24 cellular contexts compared by ENCODE assay signal in the genomic region with DNA sequence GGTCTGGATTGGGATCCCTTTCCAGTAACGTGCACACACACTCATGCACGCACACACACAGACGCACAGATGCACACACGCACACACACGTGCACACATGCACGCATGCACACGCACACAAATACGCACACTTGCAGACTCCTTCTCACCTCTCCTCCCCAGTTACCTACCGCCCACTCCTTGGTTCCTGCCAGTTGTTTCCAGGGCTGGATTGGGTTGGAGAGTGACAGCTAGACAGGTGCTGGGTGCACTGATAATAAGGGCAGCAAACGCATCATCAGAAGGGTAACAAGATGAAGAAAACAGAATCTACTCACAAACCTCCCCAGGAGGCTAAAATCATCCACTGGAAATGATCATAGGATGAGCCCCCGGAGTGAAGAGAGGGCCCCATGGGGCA.
"Had no signal": no experiment of that assay in that cellular context is flagged by ENCODE, and none has a peak within 500 bp of the region (broad histone marks: within the 10 kb centered on the region; RNA-seq: fewer than 3 reads in every experiment).

No MANE protein-coding gene starts in this region.

- H3K27me3 ChIP-seq: dorsolateral prefrontal cortex, gastrocnemius medialis, left lung had no signal

- H3K27ac ChIP-seq: coronary artery, dorsolateral prefrontal cortex, esophagus squamous epithelium, gastrocnemius medialis, heart right ventricle, left lung, lower lobe of right lung had no signal

- DNase-seq: dermis blood vessel endothelial cell; dorsolateral prefrontal cortex; effector CD4-positive, alpha-beta T cell; effector memory CD4-positive, alpha-beta T cell; esophagus squamous epithelium; foreskin fibroblast; foreskin melanocyte; gastrocnemius medialis; glutamatergic neuron; heart right ventricle; hippocampal formation; left cardiac atrium; left lung; left ventricle myocardium superior; lower lobe of right lung; mesenchymal stem cell; mucosa of descending colon; naive B cell; naive thymus-derived CD8-positive, alpha-beta T cell had no signal

- H3K4me3 ChIP-seq: coronary artery, dorsolateral prefrontal cortex, esophagus squamous epithelium, gastrocnemius medialis, heart right ventricle, left lung, lower lobe of right lung, mucosa of descending colon had no signal

- H3K9me3 ChIP-seq: esophagus squamous epithelium, gastrocnemius medialis, heart right ventricle, left lung, lower lobe of right lung, mucosa of descending colon had no signal

- FAIRE-seq: colon, endothelial cell of umbilical vein, islet of Langerhans, keratinocyte had no signal

- H3K36me3 ChIP-seq: esophagus squamous epithelium, gastrocnemius medialis, heart right ventricle, left lung, lower lobe of right lung had no signal

- H3K4me1 ChIP-seq: esophagus squamous epithelium, gastrocnemius medialis had no signal
